In the genomic region with DNA sequence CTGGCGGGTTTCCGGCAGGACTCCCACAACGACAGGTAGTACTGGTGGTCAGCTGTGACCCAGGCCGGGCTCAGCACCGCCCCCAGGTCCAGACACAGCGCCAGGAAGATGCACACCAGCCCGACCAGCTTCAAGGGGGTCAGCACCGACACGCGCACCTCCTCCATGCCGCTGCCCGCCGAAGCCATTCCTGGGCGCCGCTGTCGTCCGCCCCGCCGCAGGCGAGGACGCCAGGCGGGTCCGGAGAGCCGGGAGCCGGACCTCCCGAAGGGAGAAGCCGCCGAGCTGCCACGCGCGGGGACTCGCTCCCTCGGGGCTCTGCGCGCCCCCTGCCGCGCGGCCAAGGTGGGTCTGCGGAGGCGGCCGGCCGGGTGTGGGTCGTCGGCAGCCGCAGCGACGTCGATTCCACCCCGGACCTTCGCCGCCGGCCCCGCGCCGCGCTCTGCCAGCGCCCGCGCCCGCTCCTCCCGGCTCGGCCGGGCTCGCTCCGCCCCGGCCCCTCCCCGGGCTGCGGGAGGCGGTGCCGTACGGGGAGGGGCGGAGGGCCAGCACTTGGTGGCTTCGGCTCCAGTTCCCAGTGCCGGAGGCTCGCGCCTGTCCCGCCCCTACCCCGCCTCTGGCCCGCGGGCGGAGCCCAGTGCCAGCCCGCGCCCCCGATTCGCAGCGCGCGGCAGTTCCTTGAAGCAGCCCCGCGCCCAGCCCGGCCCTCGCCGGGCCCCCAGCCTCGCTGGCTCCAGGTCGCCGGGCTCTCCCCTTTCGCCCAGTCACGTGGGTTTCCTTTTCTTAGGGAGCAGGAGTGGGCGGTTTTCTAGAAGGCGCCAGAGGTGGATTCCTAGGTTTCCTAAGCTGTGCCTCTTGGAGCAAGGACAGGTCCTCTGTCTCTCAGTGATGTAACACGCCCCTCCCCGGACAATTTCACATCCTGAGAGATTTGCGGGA, we compare ENCODE assay signal across 1 cellular context.
TF ChIP-seq lines count a peak whose summit lies in the region.

A gene (minus strand): TSS at position 444 of the 939 bp plus-strand sequence. CDS start 256 bp downstream, at position 188.

TF ChIP-seq in IMR-90, 13 proteins besides CTCF, POLR2A, EP300 and RAD21 (continued from another document):
- TF ChIP-seq, protein P1, sequence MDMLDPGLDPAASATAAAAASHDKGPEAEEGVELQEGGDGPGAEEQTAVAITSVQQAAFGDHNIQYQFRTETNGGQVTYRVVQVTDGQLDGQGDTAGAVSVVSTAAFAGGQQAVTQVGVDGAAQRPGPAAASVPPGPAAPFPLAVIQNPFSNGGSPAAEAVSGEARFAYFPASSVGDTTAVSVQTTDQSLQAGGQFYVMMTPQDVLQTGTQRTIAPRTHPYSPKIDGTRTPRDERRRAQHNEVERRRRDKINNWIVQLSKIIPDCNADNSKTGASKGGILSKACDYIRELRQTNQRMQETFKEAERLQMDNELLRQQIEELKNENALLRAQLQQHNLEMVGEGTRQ (IDR thresholded peaks at IDR 0.05; ENCODE audit: low read depth, low read length): peak; percentile 60
- TF ChIP-seq FOS (IDR thresholded peaks at IDR 0.05; ENCODE audit: low read depth, low read length) (no peak), RFX5 (IDR thresholded peaks at IDR 0.05; ENCODE audit: low read depth, low read length) (no peak), SMC3 (IDR thresholded peaks at IDR 0.05; ENCODE audit: low read depth, low read length) (no peak), MAZ (IDR thresholded peaks at IDR 0.05; ENCODE audit: borderline replicate concordance, low read depth, low read length) (peak; percentile 67; the same call in 1 of the 2 replicates), RCOR1 (IDR thresholded peaks at IDR 0.05; ENCODE audit: insufficient replicate concordance, low read length) (no peak)
